Comparison of ENCODE assay signal across 8 cellular contexts in the genomic region with DNA sequence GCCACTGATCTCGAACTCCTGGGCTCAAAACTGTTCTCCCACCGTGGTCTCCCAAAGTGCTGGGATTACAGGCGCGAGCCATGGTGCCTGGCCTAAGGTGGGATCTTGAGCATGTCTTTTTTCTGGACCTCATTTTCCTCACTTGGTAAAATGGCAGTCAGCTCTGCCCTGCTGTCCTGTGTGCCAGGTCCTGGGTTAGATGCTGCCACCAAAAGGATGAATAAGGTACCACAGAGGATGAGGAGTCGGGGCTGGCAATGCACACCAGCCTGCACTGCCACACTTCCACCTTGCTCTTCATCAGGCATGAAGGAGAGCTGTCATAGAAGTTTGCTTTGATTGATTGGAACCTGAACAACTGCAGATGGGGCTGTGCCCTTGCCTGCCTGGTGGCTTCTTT. TPM values are rescaled to one million over a fixed set of nuclear protein-coding genes. Genes with fewer than 3 reads are reported as not detected.
DNase-seq lines count a peak whose midpoint lies in the region; ATAC-seq and TF ChIP-seq lines count a peak whose summit lies in the region.

No MANE protein-coding gene starts in this region.

- no peaks in the 10 kb centered on the region for H3K4me1 ChIP-seq in OCI-LY7 (ENCODE audit: insufficient read depth, low read length, poor library complexity, severe bottlenecking)
- H3K4me1 ChIP-seq in esophagus muscularis mucosa, result peaks cover 42 to 58% (median 43%) of the 10 kb centered on the region in 4 donors

- CTCF ChIA-PET in OCI-LY7 (lab: Charles Lee; ENCODE audit: unreplicated experiment), result interaction anchor here (1.0 kb wide), 1 partner anchor 27 kb away, joined by 4 read pairs; no protein-coding TSS in a partner anchor

- POLR2A ChIA-PET in OCI-LY7 (lab: Charles Lee), result no interaction called here

- no peaks in the 10 kb centered on the region for H4K20me1 ChIP-seq in OCI-LY7 (ENCODE audit: insufficient read depth, low read length)

- no peaks in the 10 kb centered on the region for H3K36me3 Mint-ChIP-seq in activated naive CD4-positive, alpha-beta T cell treated with anti-CD3 and anti-CD28 coated beads, Interleukin-2, amount 50 U/mL, for 72 hours

- no peak for DNase-seq in activated naive CD4-positive, alpha-beta T cell treated with anti-CD3 and anti-CD28 coated beads, Interleukin-2, amount 50 U/mL, for 72 hours (ENCODE audit: low spot score in 2 of 2)
- DNase-seq in activated naive CD4-positive, alpha-beta T cell treated with Interleukin-2 at 50 U/mL for 16 hours, result no peak
- peak; percentile 51 for DNase-seq in OCI-LY7 (ENCODE audit: low spot score)
- no peak for DNase-seq in esophagus muscularis mucosa (ENCODE audit: extremely low spot score)
- no peak for DNase-seq in stimulated activated naive CD8-positive, alpha-beta T cell treated with anti-CD3 and anti-CD28 coated beads, Interleukin-15, Interleukin-2, amounts not matched to agents 100 U/mL and 50 U/mL, for 24 hours
- DNase-seq in NCI-H2171 treated with DMSO at 0.1 percent for 48 hours (lab: John Stamatoyannopoulos, UW), result no peak
- no peak for DNase-seq in GM03348 (ENCODE audit: low spot score)

- TF ChIP-seq CTCF in OCI-LY7 (conservative IDR thresholded peaks at IDR 0.05; ENCODE audit: low read length) (peak; percentile 70), esophagus muscularis mucosa (IDR thresholded peaks at IDR 0.05) (peak in 1 of 3 experiments; percentile 42)

- H3K27me3 ChIP-seq in esophagus muscularis mucosa, result no peaks in the 10 kb centered on the region

- no peak overlapping the region for H3K27ac ChIP-seq in OCI-LY7 (ENCODE audit: low read depth, low read length, poor library complexity, severe bottlenecking)
- H3K27ac ChIP-seq in esophagus muscularis mucosa (replicated peaks in 1 of 4), result peak overlapping the region in 3 of 4 donors; percentile 28 to 41 (median 41)

- H3K27ac Mint-ChIP-seq in activated naive CD4-positive, alpha-beta T cell treated with anti-CD3 and anti-CD28 coated beads, Interleukin-2, amount 50 U/mL, for 72 hours, result peak overlapping the region; percentile 21 to 36

- no peaks in the 10 kb centered on the region for H3K9me3 Mint-ChIP-seq in activated naive CD4-positive, alpha-beta T cell treated with anti-CD3 and anti-CD28 coated beads, Interleukin-2, amount 50 U/mL, for 72 hours

- H3K79me2 ChIP-seq in OCI-LY7 (ENCODE audit: insufficient read depth, low read depth, low read length), result peaks cover 11% of the 10 kb centered on the region; the same call in 1 of the 2 replicates

- BruUV-seq in OCI-LY7 (replicated peaks; lab: Mats Ljungman, UMichigan), result no TSS peak

- intact Hi-C loops in OCI-LY7 (cut with micrococcal nuclease; ENCODE audit: unreplicated experiment), result loop anchor here (1.0 kb wide), 1 partner anchor 98 kb away; no protein-coding TSS in a partner anchor
- intact Hi-C loops in esophagus muscularis mucosa (cut with DNase I), result no loop called here

- TF ChIP-seq EP300 in esophagus muscularis mucosa (IDR thresholded peaks at IDR 0.05), result no peak

- ATAC-seq in activated naive CD4-positive, alpha-beta T cell treated with anti-CD3 and anti-CD28 coated beads, Interleukin-2, amount 50 U/mL, for 72 hours, result peak; percentile 66 to 67
- peak; percentile 65 for ATAC-seq in stimulated activated naive CD8-positive, alpha-beta T cell treated with anti-CD3 and anti-CD28 coated beads, Interleukin-15, Interleukin-2, amounts not matched to agents 100 U/mL and 50 U/mL, for 24 hours
- no peak for ATAC-seq in GM21360 (IDR thresholded peaks at IDR 0.05; ENCODE audit: unreplicated experiment)

- no peaks in the 10 kb centered on the region for H3K9me3 ChIP-seq in OCI-LY7 (ENCODE audit: low read length)
- H3K9me3 ChIP-seq in esophagus muscularis mucosa, result no peaks in the 10 kb centered on the region

- H3K4me2 ChIP-seq in OCI-LY7 (ENCODE audit: low read length), result no peak overlapping the region

- TF ChIP-seq POLR2A in esophagus muscularis mucosa (IDR thresholded peaks at IDR 0.05; ENCODE audit: low read depth), result no peak

- no peak overlapping the region for H2AFZ ChIP-seq in OCI-LY7 (ENCODE audit: low read length)

- no peaks in the 10 kb centered on the region for H3K9me2 ChIP-seq in OCI-LY7 (ENCODE audit: insufficient read depth, low read length)

- H3K36me3 ChIP-seq in OCI-LY7 (ENCODE audit: insufficient read depth, low read length), result peaks cover 75% of the 10 kb centered on the region
- H3K36me3 ChIP-seq in esophagus muscularis mucosa, result peaks cover 16 to 72% (median 59%) of the 10 kb centered on the region in 4 donors

- no peak overlapping the region for H3K4me3 ChIP-seq in OCI-LY7 (ENCODE audit: low read depth, low read length, poor library complexity, severe bottlenecking)
- no peak overlapping the region for H3K4me3 ChIP-seq in esophagus muscularis mucosa

- WGBS in esophagus muscularis mucosa, result 88% methylated on average over 5 of the region's 5 CpGs

RNA-seq across cellular contexts. Expression of gene ACO2, which starts 32.3 kb away (rescaled TPM):
- total RNA-seq in activated naive CD4-positive, alpha-beta T cell treated with anti-CD3 and anti-CD28 coated beads, Interleukin-2, amount 50 U/mL, for 72 hours, result 100 to 1,000 TPM in 1 of 2 donors, 10 to 100 TPM in 1; 100.0 to 112 TPM
- 61.5 and 69.0 TPM in 2 replicates for total RNA-seq in OCI-LY7 (2014; rRNA removed; shearing (Covaris generic))
- total RNA-seq in OCI-LY7 (2022) (102 and 107 TPM in 2 replicates), esophagus muscularis mucosa (100 to 1,000 TPM; 141 to 214 (median 166) TPM)

RNA-seq across cellular contexts. Expression of gene PHF5A, which starts 32.7 kb away (rescaled TPM):
- total RNA-seq in activated naive CD4-positive, alpha-beta T cell treated with anti-CD3 and anti-CD28 coated beads, Interleukin-2, amount 50 U/mL, for 72 hours, result 10 to 100 TPM; 61.3 to 76.5 TPM
- 87.9 and 98.8 TPM in 2 replicates for total RNA-seq in OCI-LY7 (2014; rRNA removed; shearing (Covaris generic))
- total RNA-seq in OCI-LY7 (2022) (60.9 and 62.1 TPM in 2 replicates), esophagus muscularis mucosa (10 to 100 TPM; 36.5 to 46.1 (median 42.2) TPM)

RNA-seq across cellular contexts. Expression of gene POLR3H, which starts 43.1 kb away (rescaled TPM):
- 10 to 100 TPM; 11.2 to 32.7 TPM for total RNA-seq in activated naive CD4-positive, alpha-beta T cell treated with anti-CD3 and anti-CD28 coated beads, Interleukin-2, amount 50 U/mL, for 72 hours
- total RNA-seq in OCI-LY7 (2014; rRNA removed; shearing (Covaris generic)), result 26.6 and 28.5 TPM in 2 replicates
- total RNA-seq in OCI-LY7 (2022) (41.0 and 48.3 TPM in 2 replicates), esophagus muscularis mucosa (10 to 100 TPM; 20.9 to 28.2 (median 23.0) TPM)

RNA-seq across cellular contexts. Expression of gene TOB2, which starts 54.6 kb away (rescaled TPM):
- total RNA-seq in activated naive CD4-positive, alpha-beta T cell treated with anti-CD3 and anti-CD28 coated beads, Interleukin-2, amount 50 U/mL, for 72 hours, result 10 to 100 TPM; 28.1 to 29.9 TPM
- 13.5 and 13.9 TPM in 2 replicates for total RNA-seq in OCI-LY7 (2014; rRNA removed; shearing (Covaris generic))
- total RNA-seq in OCI-LY7 (2022) (19.9 and 27.0 TPM in 2 replicates), esophagus muscularis mucosa (100 to 1,000 TPM in 1 of 4 donors, 10 to 100 TPM in 3; 56.2 to 100 (median 93.0) TPM)

RNA-seq across cellular contexts. Expression of gene CSDC2, which starts 59.6 kb away (rescaled TPM):
- not detected for total RNA-seq in activated naive CD4-positive, alpha-beta T cell treated with anti-CD3 and anti-CD28 coated beads, Interleukin-2, amount 50 U/mL, for 72 hours
- not detected in 2 replicates for total RNA-seq in OCI-LY7 (2014; rRNA removed; shearing (Covaris generic))
- total RNA-seq in OCI-LY7 (2022) (not detected in 2 replicates), esophagus muscularis mucosa (10 to 100 TPM in 1 of 4 donors, 1 to 10 TPM in 3; 2.9 to 12.4 (median 7.1) TPM)
